ENCODE assay signal across 8 cellular contexts in the genomic region with DNA sequence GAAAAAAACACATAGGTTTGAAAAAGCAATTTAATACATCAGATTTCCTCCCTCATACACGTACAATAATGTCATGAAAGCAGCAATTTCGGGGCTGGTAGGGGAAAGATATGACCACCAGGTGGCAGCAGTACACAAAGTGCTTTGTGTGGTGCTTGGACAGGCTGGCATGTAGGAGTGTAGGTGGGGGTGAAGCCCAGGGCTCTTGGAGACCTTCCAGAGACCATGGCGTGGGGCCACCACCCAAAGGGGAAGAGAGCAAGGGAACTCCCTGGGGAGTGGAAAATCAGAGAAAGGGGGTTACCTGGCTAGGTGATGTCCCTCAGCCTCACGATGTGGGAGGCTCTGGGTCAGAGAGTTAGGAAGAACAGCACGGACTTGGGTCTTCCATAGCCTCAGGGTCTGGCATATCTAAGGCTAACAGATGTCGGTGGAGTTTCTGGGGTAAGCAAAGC. TPM values are rescaled to one million over a fixed set of nuclear protein-coding genes. Genes with fewer than 3 reads are reported as not detected.
DNase-seq lines count a peak whose midpoint lies in the region; ATAC-seq and TF ChIP-seq lines count a peak whose summit lies in the region.

No MANE protein-coding gene starts in this region.

- TF ChIP-seq CTCF in BJ (IDR thresholded peaks at IDR 0.05; ENCODE audit: insufficient read depth, low read depth, low read length): peak; percentile 89

- POLR2A ChIA-PET in BJ (lab: Charles Lee): no interaction called here

- DNase-seq in BJ (ENCODE audit: low read depth) (no peak), NCI-H446 (lab: John Stamatoyannopoulos, UW) (peak; percentile 56 to 80), left lobe of liver (ENCODE audit: low spot score) (peak; percentile 65)
- peak; percentile 13 for DNase-seq in activated CD4-positive, CD25-positive, alpha-beta regulatory T cell treated with anti-CD3 and anti-CD28 coated beads, Interleukin-2, amount 50 U/mL, for 16 hours (ENCODE audit: low read depth, low spot score)
- peak; percentile 32 for DNase-seq in central memory CD4-positive, alpha-beta T cell
- DNase-seq in stimulated activated CD4-positive, alpha-beta T cell treated with anti-CD3 and anti-CD28 coated beads, TNF-alpha, amount 100 ng/mL, for 1 hour (ENCODE audit: low read depth in 3 of 3, low spot score in 1 of 3): peak in 2 of 3 donors; percentile 5 to 24

- CTCF ChIA-PET in BJ (lab: Yijun Ruan, JAX): interaction anchor here (0.7 to 2.9 kb wide), 10 partner anchors 9 to 563 kb away, joined by 3 to 7 read pairs (median 3); no protein-coding TSS in a partner anchor

- H3K27me3 ChIP-seq in BJ (ENCODE audit: control insufficient read depth, insufficient read depth, low read length): no peaks in the 10 kb centered on the region

- H3K4me3 ChIP-seq in BJ (ENCODE audit: low read depth, low read length): no peak overlapping the region

- H3K36me3 ChIP-seq in BJ (ENCODE audit: control insufficient read depth, insufficient read depth, low read length): no peaks in the 10 kb centered on the region

- peak; percentile 72 for ATAC-seq in GM18909 (IDR thresholded peaks at IDR 0.05; ENCODE audit: poor library complexity, unreplicated experiment)
- peak; percentile 78 for ATAC-seq in HG03159 (IDR thresholded peaks at IDR 0.05; ENCODE audit: unreplicated experiment)
- peak; percentile 99 for ATAC-seq in left lobe of liver

RNA-seq across cellular contexts. Expression of a gene that starts 11.8 kb away (rescaled TPM):
- 0.12 and 0.21 TPM in 2 replicates for polyA plus RNA-seq in BJ (2011; rRNA removed)
- polyA minus RNA-seq in BJ (2011; rRNA and poly(A)+ RNA removed): 0.09 TPM in 1 of 2 replicates, not detected in the other
- 0.10 TPM for total RNA-seq in left lobe of liver
